ENCODE assay signal across 14 cellular contexts in the genomic region with DNA sequence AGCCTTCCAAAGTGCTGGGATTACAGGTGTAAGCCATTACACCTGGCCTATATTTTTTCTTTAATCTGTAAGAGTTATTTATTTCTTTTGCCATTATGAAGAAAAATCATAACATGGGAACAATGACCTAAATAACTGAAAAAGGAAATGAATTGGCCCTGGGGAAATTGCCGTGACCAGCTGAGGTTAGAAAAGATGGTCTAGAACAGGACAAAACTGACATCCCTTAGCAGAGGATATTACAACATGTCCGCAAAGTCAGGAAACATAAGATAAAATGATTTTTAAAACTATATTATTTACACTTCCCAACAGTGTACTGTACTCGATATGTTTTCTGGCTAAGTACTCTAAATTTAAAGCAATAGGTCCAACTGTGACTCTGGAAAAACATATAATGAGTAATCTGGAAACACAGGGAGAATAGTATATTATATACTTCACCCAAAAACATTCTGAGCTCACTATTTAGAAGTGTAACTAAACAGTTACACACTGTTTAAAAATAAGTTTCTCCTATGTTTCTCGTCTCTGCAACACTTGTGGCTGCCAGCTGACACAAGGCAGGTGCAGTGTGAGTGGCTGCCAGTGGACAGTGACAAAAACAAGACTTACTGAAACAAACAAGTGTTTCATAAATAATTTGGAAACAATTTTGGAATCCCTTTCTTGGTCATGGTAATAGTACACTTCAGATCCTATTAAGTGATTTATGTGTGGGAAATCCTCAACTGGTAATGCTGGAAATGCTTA.
"Had no signal": no experiment of that assay in that cellular context is flagged by ENCODE, and none has a peak within 500 bp of the region (broad histone marks: within the 10 kb centered on the region; RNA-seq: fewer than 3 reads in every experiment).

No MANE protein-coding gene starts in this region.

- H3K9me3 ChIP-seq: spleen, upper lobe of left lung had no signal

- H3K27ac Mint-ChIP-seq: activated naive CD8-positive, alpha-beta T cell treated with anti-CD3 and anti-CD28 coated beads, Interleukin-2, amount 10 ng/mL, durations not matched to agents 7 days and 5 days; activated T-helper 1 cell treated with anti-CD3 and anti-CD28 coated beads, Interleukin-12 subunit alpha, Interleukin-12 subunit beta, Interleukin-2, Interleukin-4 antibody, amounts not matched to agents 30 ng/mL and 10 ng/mL and 1 ng/mL, durations not matched to agents 14 hours and 24 hours and 36 hours; stimulated activated naive CD8-positive, alpha-beta T cell treated with anti-CD3 and anti-CD28 coated beads, Interleukin-15, amount 100 ng/mL, for 72 hours had no signal

- H3K27ac ChIP-seq: foreskin keratinocyte, spleen, upper lobe of left lung had no signal

- H3K4me1 ChIP-seq: foreskin keratinocyte, spleen had no signal

- H3K9me3 Mint-ChIP-seq: activated naive CD8-positive, alpha-beta T cell treated with anti-CD3 and anti-CD28 coated beads, Interleukin-2, amount 10 ng/mL, durations not matched to agents 7 days and 5 days; activated T-helper 1 cell treated with anti-CD3 and anti-CD28 coated beads, Interleukin-12 subunit alpha, Interleukin-12 subunit beta, Interleukin-2, Interleukin-4 antibody, amounts not matched to agents 30 ng/mL and 10 ng/mL and 1 ng/mL, durations not matched to agents 14 hours and 24 hours and 36 hours; brain; neural crest cell; stimulated activated naive CD8-positive, alpha-beta T cell treated with anti-CD3 and anti-CD28 coated beads, Interleukin-15, amount 100 ng/mL, for 72 hours had no signal

- H3K4me3 ChIP-seq: spleen, upper lobe of left lung had no signal

- H3K4me3 Mint-ChIP-seq: activated naive CD8-positive, alpha-beta T cell treated with anti-CD3 and anti-CD28 coated beads, Interleukin-2, amount 10 ng/mL, durations not matched to agents 7 days and 5 days; activated T-helper 1 cell treated with anti-CD3 and anti-CD28 coated beads, Interleukin-12 subunit alpha, Interleukin-12 subunit beta, Interleukin-2, Interleukin-4 antibody, amounts not matched to agents 30 ng/mL and 10 ng/mL and 1 ng/mL, durations not matched to agents 14 hours and 24 hours and 36 hours; brain; neural crest cell; stimulated activated naive CD8-positive, alpha-beta T cell treated with anti-CD3 and anti-CD28 coated beads, Interleukin-15, amount 100 ng/mL, for 72 hours had no signal

- H3K36me3 Mint-ChIP-seq: activated naive CD8-positive, alpha-beta T cell treated with anti-CD3 and anti-CD28 coated beads, Interleukin-2, amount 10 ng/mL, durations not matched to agents 7 days and 5 days had no signal

- H3K27me3 Mint-ChIP-seq: activated naive CD8-positive, alpha-beta T cell treated with anti-CD3 and anti-CD28 coated beads, Interleukin-2, amount 10 ng/mL, durations not matched to agents 7 days and 5 days; brain; stimulated activated naive CD8-positive, alpha-beta T cell treated with anti-CD3 and anti-CD28 coated beads, Interleukin-15, amount 100 ng/mL, for 72 hours had no signal

- ATAC-seq: foreskin keratinocyte; left lobe of liver; sciatic nerve; stimulated activated naive CD8-positive, alpha-beta T cell treated with anti-CD3 and anti-CD28 coated beads, Interleukin-15, amount 100 ng/mL, for 72 hours had no signal

- H3K27me3 ChIP-seq: foreskin keratinocyte, spleen, upper lobe of left lung had no signal

- DNase-seq: activated CD4-positive, alpha-beta T cell treated with anti-CD3 and anti-CD28 coated beads, Interleukin-2, amount 50 U/mL, for 1 hour; activated CD8-positive, alpha-beta memory T cell treated with anti-CD3 and anti-CD28 coated beads for 24 hours; activated naive CD4-positive, alpha-beta T cell; activated naive CD8-positive, alpha-beta T cell treated with anti-CD3 and anti-CD28 coated beads, Interleukin-2, amount 10 ng/mL, durations not matched to agents 7 days and 5 days; effector memory CD4-positive, alpha-beta T cell; foreskin keratinocyte; spleen; stimulated activated naive CD8-positive, alpha-beta T cell treated with anti-CD3 and anti-CD28 coated beads, Interleukin-15, amount 100 ng/mL, for 72 hours; upper lobe of left lung had no signal

- H3K4me1 Mint-ChIP-seq: activated naive CD8-positive, alpha-beta T cell treated with anti-CD3 and anti-CD28 coated beads, Interleukin-2, amount 10 ng/mL, durations not matched to agents 7 days and 5 days; neural crest cell; stimulated activated naive CD8-positive, alpha-beta T cell treated with anti-CD3 and anti-CD28 coated beads, Interleukin-15, amount 100 ng/mL, for 72 hours had no signal
